9 cellular contexts compared by ENCODE assay signal in the genomic region with DNA sequence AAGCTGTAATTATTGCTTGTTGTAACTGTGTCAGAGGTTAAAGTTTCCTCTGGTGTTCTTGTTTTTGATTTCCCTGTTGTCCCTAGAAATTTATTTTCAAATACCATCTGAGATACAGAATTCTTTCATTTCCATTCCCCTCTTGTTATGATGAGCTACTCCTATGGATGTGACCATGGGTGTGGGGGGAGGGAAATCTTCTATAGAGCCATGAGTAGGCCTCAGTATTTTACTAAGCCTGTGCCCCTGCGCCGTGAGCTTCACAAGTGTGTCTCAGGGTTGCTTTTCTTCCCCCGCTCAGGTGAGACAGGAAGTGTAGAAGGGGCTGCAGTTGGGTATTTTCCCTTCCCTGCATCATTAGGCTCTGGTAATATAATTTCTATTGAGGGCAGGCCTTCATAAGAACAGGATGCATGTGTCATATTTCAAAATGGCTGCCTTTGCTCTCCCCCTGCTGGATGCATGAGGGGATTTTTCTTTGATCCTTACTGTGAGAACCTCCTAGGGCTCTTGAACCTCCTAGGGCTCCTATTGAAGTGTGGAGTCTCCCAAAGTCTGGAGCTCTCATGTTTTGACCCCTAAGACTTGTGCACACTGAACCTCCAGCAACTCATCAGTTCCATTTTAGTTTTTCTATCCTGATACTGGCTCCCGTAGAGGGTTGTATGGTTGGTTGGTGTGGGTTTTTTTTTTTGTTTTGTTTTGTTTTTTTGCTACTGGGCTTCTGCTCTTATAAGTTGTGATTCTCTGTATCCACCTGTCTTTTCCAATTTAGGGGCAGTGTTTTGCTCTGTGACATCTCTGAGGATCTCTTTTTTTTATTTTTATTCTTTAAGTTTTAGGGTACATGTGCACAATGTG.
DNase-seq lines count a peak whose midpoint lies in the region; ATAC-seq and TF ChIP-seq lines count a peak whose summit lies in the region.
"Had no signal": no experiment of that assay in that cellular context is flagged by ENCODE, and none has a peak within 500 bp of the region (broad histone marks: within the 10 kb centered on the region; RNA-seq: fewer than 3 reads in every experiment).

No MANE protein-coding gene starts in this region.

- H3K4me3 ChIP-seq in BJ (ENCODE audit: low read depth, low read length), result no peak overlapping the region
- no peak overlapping the region for H3K4me3 ChIP-seq in cardiac fibroblast (replicated peaks in 1 of 2; ENCODE audit: low read depth in 2 of 2, low read length in 2 of 2)
- H3K4me3 ChIP-seq: thoracic aorta had no signal

- no peaks in the 10 kb centered on the region for H3K27me3 ChIP-seq in BJ (ENCODE audit: control insufficient read depth, insufficient read depth, low read length)

- no peaks in the 10 kb centered on the region for H3K36me3 ChIP-seq in BJ (ENCODE audit: control insufficient read depth, insufficient read depth, low read length)
- H3K36me3 ChIP-seq: thoracic aorta had no signal

- DNase-seq in BJ (ENCODE audit: low read depth) (no peak), M059J (ENCODE audit: low read depth) (peak; percentile 74), cardiac fibroblast (ENCODE audit: low read depth in 2 of 2) (peak in 1 of 2 donors; percentile 77), medulla oblongata (ENCODE audit: extremely low spot score) (peak; percentile 59)
- DNase-seq in activated effector memory CD4-positive, alpha-beta T cell treated with Interleukin-2 at 50 U/mL for 16 hours, result no peak

- peak; percentile 33; the same call in 1 of the 2 replicates for TF ChIP-seq CTCF in BJ (IDR thresholded peaks at IDR 0.05; ENCODE audit: insufficient read depth, low read depth, low read length)
- TF ChIP-seq CTCF in cardiac fibroblast (IDR thresholded peaks at IDR 0.05; ENCODE audit: low read depth, low read length), result peak; percentile 59

- CTCF ChIA-PET in BJ (lab: Yijun Ruan, JAX), result interaction anchor here (0.6 kb wide), 1 partner anchor 204 kb away, joined by 3 read pairs; no protein-coding TSS in a partner anchor

- POLR2A ChIA-PET in BJ (lab: Charles Lee), result no interaction called here

- ATAC-seq in GM19023 (IDR thresholded peaks at IDR 0.05; ENCODE audit: unreplicated experiment) (peak; percentile 80), HG02870 (IDR thresholded peaks at IDR 0.05; ENCODE audit: unreplicated experiment) (no peak), HG02642 (IDR thresholded peaks at IDR 0.05; ENCODE audit: poor library complexity, unreplicated experiment) (no peak)

Comparison
In these comparisons a context has a peak if more than half of its experiments do, and no peak if none do; other contexts are left out.
1. DNase-seq: peak in M059J (single experiment) and medulla oblongata (single experiment); none in BJ (single experiment) and activated effector memory CD4-positive, alpha-beta T cell treated with Interleukin-2 at 50 U/mL for 16 hours (single experiment).